1 cellular context compared by ENCODE assay signal in the genomic region with DNA sequence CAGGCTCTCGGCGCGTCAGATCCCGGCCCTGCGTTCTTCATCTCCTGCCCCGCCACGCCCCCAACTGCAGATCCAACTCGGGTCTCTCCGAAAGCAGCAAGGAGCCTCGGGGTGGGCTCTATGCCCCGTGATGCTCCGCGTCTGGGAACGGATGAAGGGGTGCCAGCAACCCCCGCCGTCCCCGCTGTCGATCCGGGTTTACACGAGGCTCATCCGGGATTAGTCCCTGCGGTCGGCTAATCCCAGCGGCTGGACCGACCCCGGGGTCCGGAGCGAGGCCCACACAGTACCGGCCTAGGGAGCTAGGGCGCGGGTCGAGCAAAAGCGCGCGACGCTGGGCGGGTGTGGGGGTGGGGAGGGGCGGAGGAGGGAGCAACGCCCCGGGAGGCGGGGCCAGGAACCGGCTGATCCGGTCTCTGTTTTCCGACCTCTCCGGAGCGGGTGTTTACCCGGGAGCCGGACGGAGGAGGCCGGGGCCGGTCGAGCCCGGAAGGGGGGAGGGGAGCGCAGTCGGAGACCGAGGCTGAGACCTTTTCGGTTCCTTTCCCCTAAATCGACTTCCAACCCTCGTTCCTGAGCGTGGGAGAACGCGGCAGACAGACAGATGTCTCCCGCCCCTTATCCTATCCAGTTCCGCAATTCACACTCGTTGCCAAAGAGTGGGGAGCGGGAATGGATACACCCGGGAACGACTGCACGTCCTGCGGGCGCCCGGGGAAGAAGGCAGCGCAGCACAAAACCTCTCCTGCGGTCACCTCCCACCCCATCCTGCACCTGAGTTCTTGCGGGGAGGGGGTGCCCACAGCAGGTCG.
A peak's percentile ranks its signal among the peaks of the same experiment; 100 is the strongest.
TF ChIP-seq lines count a peak whose summit lies in the region.

No MANE protein-coding gene starts in this region.

TF ChIP-seq in GM12878, 131 proteins besides CTCF, POLR2A, EP300 and RAD21 (continued from another document):
- TF ChIP-seq, protein P1, sequence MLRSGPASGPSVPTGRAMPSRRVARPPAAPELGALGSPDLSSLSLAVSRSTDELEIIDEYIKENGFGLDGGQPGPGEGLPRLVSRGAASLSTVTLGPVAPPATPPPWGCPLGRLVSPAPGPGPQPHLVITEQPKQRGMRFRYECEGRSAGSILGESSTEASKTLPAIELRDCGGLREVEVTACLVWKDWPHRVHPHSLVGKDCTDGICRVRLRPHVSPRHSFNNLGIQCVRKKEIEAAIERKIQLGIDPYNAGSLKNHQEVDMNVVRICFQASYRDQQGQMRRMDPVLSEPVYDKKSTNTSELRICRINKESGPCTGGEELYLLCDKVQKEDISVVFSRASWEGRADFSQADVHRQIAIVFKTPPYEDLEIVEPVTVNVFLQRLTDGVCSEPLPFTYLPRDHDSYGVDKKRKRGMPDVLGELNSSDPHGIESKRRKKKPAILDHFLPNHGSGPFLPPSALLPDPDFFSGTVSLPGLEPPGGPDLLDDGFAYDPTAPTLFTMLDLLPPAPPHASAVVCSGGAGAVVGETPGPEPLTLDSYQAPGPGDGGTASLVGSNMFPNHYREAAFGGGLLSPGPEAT (IDR thresholded peaks at IDR 0.05; ENCODE audit: low read depth): 0 out of 2 replicates have a peak, but pooled peaks have one; percentile 38
- TF ChIP-seq EED (IDR thresholded peaks at IDR 0.05; ENCODE audit: low read depth) (0 out of 2 replicates have a peak, but pooled peaks have one; percentile 43), SUPT20H (IDR thresholded peaks at IDR 0.05; ENCODE audit: borderline replicate concordance, control insufficient read depth, low read depth, low read length) (no peak), CBFB (IDR thresholded peaks at IDR 0.05; ENCODE audit: low read depth) (0 out of 2 replicates have a peak, but pooled peaks have one; percentile 32), EGR1 (IDR thresholded peaks at IDR 0.05; ENCODE audit: borderline replicate concordance in 1 of 2, low read depth in 2 of 2, low read length in 2 of 2) (peak in 1 of 2 experiments; percentile 48; a peak in 1 of 3 replicates), POLR2AphosphoS5 (IDR thresholded peaks at IDR 0.05; ENCODE audit: low read length) (peak; percentile 70; the same call in 1 of the 2 replicates), RUNX3 (IDR thresholded peaks at IDR 0.05; ENCODE audit: low read length) (peak; percentile 72), CREM (IDR thresholded peaks at IDR 0.05; ENCODE audit: low read depth) (0 out of 2 replicates have a peak, but pooled peaks have one; percentile 19), SREBF2 (IDR thresholded peaks at IDR 0.05; ENCODE audit: low read length) (no peak), MTA3 (IDR thresholded peaks at IDR 0.05; ENCODE audit: borderline replicate concordance, low read length) (no peak), GATAD2B (conservative IDR thresholded peaks at IDR 0.05; ENCODE audit: low read depth) (0 out of 2 replicates have a peak, but pooled peaks have one; percentile 44)
- TF ChIP-seq, protein P2, sequence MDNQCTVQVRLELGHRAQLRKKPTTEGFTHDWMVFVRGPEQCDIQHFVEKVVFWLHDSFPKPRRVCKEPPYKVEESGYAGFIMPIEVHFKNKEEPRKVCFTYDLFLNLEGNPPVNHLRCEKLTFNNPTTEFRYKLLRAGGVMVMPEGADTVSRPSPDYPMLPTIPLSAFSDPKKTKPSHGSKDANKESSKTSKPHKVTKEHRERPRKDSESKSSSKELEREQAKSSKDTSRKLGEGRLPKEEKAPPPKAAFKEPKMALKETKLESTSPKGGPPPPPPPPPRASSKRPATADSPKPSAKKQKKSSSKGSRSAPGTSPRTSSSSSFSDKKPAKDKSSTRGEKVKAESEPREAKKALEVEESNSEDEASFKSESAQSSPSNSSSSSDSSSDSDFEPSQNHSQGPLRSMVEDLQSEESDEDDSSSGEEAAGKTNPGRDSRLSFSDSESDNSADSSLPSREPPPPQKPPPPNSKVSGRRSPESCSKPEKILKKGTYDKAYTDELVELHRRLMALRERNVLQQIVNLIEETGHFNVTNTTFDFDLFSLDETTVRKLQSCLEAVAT (IDR thresholded peaks at IDR 0.05): peak; percentile 66; the same call in 1 of the 2 replicates
